Comparison of ENCODE assay signal across 1 cellular context in the genomic region with DNA sequence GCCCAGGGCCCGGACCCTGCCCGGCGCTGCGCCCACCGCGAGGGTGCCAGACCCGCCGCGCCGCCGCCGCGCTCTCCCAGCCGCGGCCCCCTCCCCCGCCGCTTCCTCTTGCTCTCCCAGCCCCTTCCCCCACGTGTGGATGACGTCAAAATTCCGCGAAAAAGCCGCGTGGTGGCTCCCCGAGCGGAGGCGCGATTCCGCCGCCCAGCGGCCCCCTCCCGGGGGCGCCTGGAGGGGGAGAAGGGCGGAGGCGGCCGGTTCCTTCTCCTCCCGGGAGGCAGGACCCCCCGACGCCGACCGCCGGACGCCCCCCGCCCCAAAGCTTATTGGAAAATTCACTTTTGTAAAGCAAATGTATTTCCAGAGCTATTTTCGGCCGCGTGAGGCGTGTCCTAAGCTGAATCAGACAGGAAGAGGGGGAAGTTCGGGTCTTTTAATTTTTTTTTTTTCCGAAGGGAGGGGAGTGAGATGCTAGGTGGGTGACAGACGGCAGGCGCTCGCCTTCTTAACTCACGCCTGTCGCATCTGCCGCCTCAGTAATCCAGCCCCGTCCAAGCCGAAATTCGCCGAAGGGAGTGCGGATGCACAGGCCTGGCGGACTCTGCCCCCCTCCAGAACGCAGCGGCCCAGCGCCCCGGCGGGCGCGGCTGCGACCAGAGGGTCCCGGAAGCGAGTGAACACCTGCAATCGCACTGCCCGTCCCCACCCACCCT.
TF ChIP-seq lines count a peak whose summit lies in the region.

No MANE protein-coding gene starts in this region.

TF ChIP-seq in HEK293, 187 proteins besides CTCF, POLR2A, EP300 and RAD21 (continued from another document):
- TF ChIP-seq ZNF580 (tag by site-specific recombination; IDR thresholded peaks at IDR 0.05): no peak
- TF ChIP-seq IKZF3 (tag by site-specific recombination; IDR thresholded peaks at IDR 0.05): no peak; the same call in 1 of the 2 replicates
TF ChIP-seq in HEK293: peak in this region for 30.
